Comparison of ENCODE assay signal across 27 cellular contexts in genomic region chr9:2199999-2200796, GRCh38.
DNase-seq lines count a peak whose midpoint lies in the region; ATAC-seq and TF ChIP-seq lines count a peak whose summit lies in the region.
"Had no signal": no experiment of that assay in that cellular context is flagged by ENCODE, and none has a peak within 500 bp of the region (broad histone marks: within the 10 kb centered on the region; RNA-seq: fewer than 3 reads in every experiment).

No MANE protein-coding gene starts in this region.

- CTCF ChIA-PET in WTC11 (lab: Charles Lee), result interaction anchor here (0.7 kb wide), 1 partner anchor 11 kb away, joined by 3 read pairs; no protein-coding TSS in a partner anchor

- H3K27me3 Mint-ChIP-seq in HFFc6 (ENCODE audit: insufficient read depth), result no peaks in the 10 kb centered on the region; the same call in 1 of the 2 replicates
- H3K27me3 Mint-ChIP-seq in WTC11 (ENCODE audit: low read depth), result peaks cover 2% of the 10 kb centered on the region; the same call in 1 of the 2 replicates
- H3K27me3 Mint-ChIP-seq in memory B cell, result no peaks in the 10 kb centered on the region
- H3K27me3 Mint-ChIP-seq: activated CD4-positive, alpha-beta T cell treated with anti-CD3 and anti-CD28 coated beads, Interleukin-2, amount 10 ng/mL, durations not matched to agents 7 days and 5 days; natural killer cell treated with Interleukin-12 subunit alpha and Interleukin-12 subunit beta and Interleukin-15 and Interleukin-18, amount 100 ng/mL, for 72 hours; stimulated activated naive CD8-positive, alpha-beta T cell treated with anti-CD3 and anti-CD28 coated beads, Interleukin-15, Interleukin-2, amounts not matched to agents 100 ng/mL and 50 ng/mL, for 24 hours had no signal

- POLR2A ChIA-PET in WTC11 (lab: Charles Lee), result no interaction called here

- ATAC-seq in WTC11 (peak; percentile 93), memory B cell (ENCODE audit: low read depth) (no peak), HG03520 (IDR thresholded peaks at IDR 0.05; ENCODE audit: unreplicated experiment) (no peak)
- ATAC-seq: CD8-positive, alpha-beta T cell; left colon; natural killer cell treated with Interleukin-12 subunit alpha and Interleukin-12 subunit beta and Interleukin-15 and Interleukin-18, amount 100 ng/mL, for 72 hours had no signal

- H3K4me1 Mint-ChIP-seq in HFFc6 (ENCODE audit: low read depth) (no peaks in the 10 kb centered on the region), WTC11 (peaks cover 30% of the 10 kb centered on the region), memory B cell (no peaks in the 10 kb centered on the region)

- DNase-seq in HFFc6 (no peak), WTC11 (ENCODE audit: low spot score) (no peak), memory B cell (ENCODE audit: low spot score in 2 of 2) (no peak), NCI-H1048 (lab: John Stamatoyannopoulos, UW) (no peak), OCI-M1 (lab: John Stamatoyannopoulos, UW) (no peak)
- DNase-seq: activated CD4-positive, alpha-beta T cell treated with anti-CD3 and anti-CD28 coated beads, Interleukin-2, amount 10 ng/mL, durations not matched to agents 7 days and 5 days; activated CD8-positive, alpha-beta memory T cell treated with anti-CD3 and anti-CD28 coated beads, Interleukin-2, amount 50 U/mL, for 4 hours; activated effector memory CD4-positive, alpha-beta T cell treated with anti-CD3 and anti-CD28 coated beads, Interleukin-2, amount 50 U/mL, for 16 hours; adrenal gland; CD8-positive, alpha-beta T cell; cortex of kidney; glutamatergic neuron; GOT3; Kasumi-1; left colon; midbrain; NCI-H1092 treated with DMSO at 0.1 percent for 48 hours; NCI-H2081; ovary; SK-N-SH; spleen; stimulated activated CD4-positive, alpha-beta T cell treated with anti-CD3 and anti-CD28 coated beads, Interleukin-4, amount 100 ng/mL, for 4 hours; thyroid gland had no signal

- H3K27ac Mint-ChIP-seq in HFFc6 (no peak overlapping the region), WTC11 (peak overlapping the region; percentile 50), memory B cell (peak overlapping the region; percentile 5)

- H3K9me3 Mint-ChIP-seq in HFFc6, result no peaks in the 10 kb centered on the region
- H3K9me3 Mint-ChIP-seq in WTC11, result peaks cover 46% of the 10 kb centered on the region
- H3K9me3 Mint-ChIP-seq in memory B cell, result peaks cover 9% of the 10 kb centered on the region

- H3K36me3 Mint-ChIP-seq in HFFc6 (ENCODE audit: low read depth) (peaks cover 25% of the 10 kb centered on the region), WTC11 (peaks cover 49% of the 10 kb centered on the region), memory B cell (peaks cover 48% of the 10 kb centered on the region)

- H3K4me3 Mint-ChIP-seq in HFFc6 (no peak overlapping the region), WTC11 (no peak overlapping the region; the same call in 1 of the 2 replicates), memory B cell (no peak overlapping the region)
- H3K4me3 Mint-ChIP-seq: activated CD4-positive, alpha-beta T cell treated with anti-CD3 and anti-CD28 coated beads, Interleukin-2, amount 10 ng/mL, durations not matched to agents 7 days and 5 days; CD8-positive, alpha-beta T cell; natural killer cell treated with Interleukin-12 subunit alpha and Interleukin-12 subunit beta and Interleukin-15 and Interleukin-18, amount 100 ng/mL, for 72 hours; stimulated activated naive CD8-positive, alpha-beta T cell treated with anti-CD3 and anti-CD28 coated beads, Interleukin-15, Interleukin-2, amounts not matched to agents 100 ng/mL and 50 ng/mL, for 24 hours had no signal

- TF ChIP-seq CTCF in GM12872 (IDR thresholded peaks at IDR 0.05; ENCODE audit: insufficient read depth, low read depth, low read length) (0 out of 3 replicates have a peak, but pooled peaks have one; percentile 10), HFFc6 (IDR thresholded peaks at IDR 0.05) (peak; percentile 18; the same call in 1 of the 2 replicates), WTC11 (IDR thresholded peaks at IDR 0.05) (no peak)

TF ChIP-seq in WTC11, 78 proteins besides CTCF, POLR2A, EP300 and RAD21 (continues in another document):
- TF ChIP-seq ZNF121 (CRISPR knock-in tag; IDR thresholded peaks at IDR 0.05) (0 out of 2 replicates have a peak, but pooled peaks have one; percentile 15), ZNF532 (CRISPR knock-in tag; IDR thresholded peaks at IDR 0.05; ENCODE audit: borderline replicate concordance) (0 out of 2 replicates have a peak, but pooled peaks have one; percentile 19), AR (CRISPR knock-in tag; IDR thresholded peaks at IDR 0.05) (no peak), PREB (CRISPR knock-in tag; IDR thresholded peaks at IDR 0.05; ENCODE audit: borderline replicate concordance) (no peak), NR1H2 (CRISPR knock-in tag; IDR thresholded peaks at IDR 0.05) (no peak), FOXP1 (CRISPR knock-in tag; IDR thresholded peaks at IDR 0.05; ENCODE audit: borderline replicate concordance) (no peak), JAZF1 (CRISPR knock-in tag; IDR thresholded peaks at IDR 0.05) (no peak)
